Comparison of ENCODE assay signal across 13 cellular contexts in the genomic region with DNA sequence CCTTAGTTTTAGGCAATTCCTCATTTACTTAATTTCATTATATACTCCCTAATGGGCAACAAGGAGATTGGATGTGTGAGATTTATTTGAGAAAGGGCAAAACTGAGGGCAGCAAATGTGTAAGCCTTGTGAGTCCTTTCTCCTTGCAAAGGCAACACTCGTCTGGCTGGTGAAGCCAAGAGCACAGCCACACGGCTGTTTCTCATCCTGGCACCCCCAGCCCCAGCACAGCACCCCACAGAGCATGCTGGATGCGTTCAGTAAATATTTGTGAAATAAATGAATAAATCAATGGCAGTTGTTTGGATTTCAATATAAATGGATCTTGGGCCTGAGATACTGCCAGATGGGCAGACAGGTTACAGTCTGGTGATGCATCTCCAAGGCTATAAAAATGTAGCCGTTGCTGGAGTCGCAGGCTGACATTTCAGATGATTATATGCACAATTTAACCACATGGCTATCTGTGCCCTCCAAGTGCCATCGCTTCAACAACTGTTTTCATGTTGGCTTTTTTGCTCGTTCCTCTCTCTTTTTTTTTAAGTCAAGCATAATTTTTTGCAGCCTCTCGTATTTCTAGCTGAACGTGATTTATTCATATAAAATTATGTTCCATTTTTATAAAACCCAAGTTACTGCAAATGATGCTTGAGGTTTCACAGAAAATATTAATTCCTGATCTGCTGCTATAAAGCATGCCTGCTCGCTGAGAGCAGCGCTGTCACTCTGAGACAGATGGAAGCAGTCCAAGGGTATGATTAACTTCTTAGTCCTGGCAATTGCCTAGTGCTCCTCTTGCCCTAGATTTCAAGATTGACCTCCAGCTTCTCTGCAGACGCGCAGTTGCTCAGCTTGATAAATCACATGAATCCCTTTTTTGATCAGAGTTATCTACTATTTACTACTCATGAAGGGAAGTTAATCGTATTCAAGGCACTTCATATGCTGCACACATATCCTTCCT.
DNase-seq lines count a peak whose midpoint lies in the region; ATAC-seq, FAIRE-seq and TF ChIP-seq lines count a peak whose summit lies in the region.
"Had no signal": no experiment of that assay in that cellular context is flagged by ENCODE, and none has a peak within 500 bp of the region (broad histone marks: within the 10 kb centered on the region; RNA-seq: fewer than 3 reads in every experiment).

No MANE protein-coding gene starts in this region.

- no peak overlapping the region for H3K4me3 ChIP-seq in choroid plexus epithelial cell (ENCODE audit: low read depth, low read length)
- H3K4me3 ChIP-seq in osteoblast (ENCODE audit: insufficient read depth, low read length) = no peak overlapping the region
- H3K4me3 ChIP-seq in small intestine (ENCODE audit: low read depth in 1 of 2, low read length in 2 of 2) = no peak overlapping the region
- H3K4me3 ChIP-seq: body of pancreas had no signal

- H3K27me3 ChIP-seq in osteoblast (ENCODE audit: insufficient read depth, low read length) (no peaks in the 10 kb centered on the region), small intestine (ENCODE audit: control insufficient read depth in 2 of 2, insufficient read depth in 2 of 2, low read length in 2 of 2) (no peaks in the 10 kb centered on the region)
- H3K27me3 ChIP-seq: body of pancreas had no signal

- no peaks in the 10 kb centered on the region for H3K79me2 ChIP-seq in osteoblast (ENCODE audit: insufficient read depth, low read length)

- no peaks in the 10 kb centered on the region for H3K9me3 ChIP-seq in osteoblast (ENCODE audit: low read depth, low read length)
- no peaks in the 10 kb centered on the region for H3K9me3 ChIP-seq in small intestine (ENCODE audit: control insufficient read depth, low read depth)
- H3K9me3 ChIP-seq: body of pancreas had no signal

- 66 to 79% (median 70%) methylated on average over 14 of the region's 14 CpGs for WGBS in small intestine, 3 donors

- no peaks in the 10 kb centered on the region for H4K20me1 ChIP-seq in osteoblast (ENCODE audit: insufficient read depth, low read length)

- DNase-seq in EH (ENCODE audit: low read depth) = peak; percentile 74
- peak; percentile 38 for DNase-seq in NCI-H526 treated with DMSO at 0.1 percent for 48 hours (lab: John Stamatoyannopoulos, UW)
- peak; percentile 51 for DNase-seq in choroid plexus epithelial cell (ENCODE audit: low read depth)
- peak; percentile 87 for DNase-seq in osteoblast (ENCODE audit: insufficient read length, low spot score, missing footprints)
- no peak for DNase-seq in small intestine
- DNase-seq in NCI-H510A (lab: John Stamatoyannopoulos, UW) = no peak
- DNase-seq: CD4-positive, CD25-positive, alpha-beta regulatory T cell; NCI-H146; stimulated activated CD8-positive, alpha-beta memory T cell treated with anti-CD3 and anti-CD28 coated beads, Interleukin-4, amount 100 ng/mL, for 48 hours had no signal

- H3K4me1 ChIP-seq in osteoblast (ENCODE audit: insufficient read depth, low read length) (peaks cover 17% of the 10 kb centered on the region), small intestine (ENCODE audit: control insufficient read depth in 2 of 2, insufficient read depth in 1 of 2, low read depth in 1 of 2, low read length in 1 of 2) (no peaks in the 10 kb centered on the region)

- H3K27ac ChIP-seq in osteoblast (ENCODE audit: low read depth, low read length) (no peak overlapping the region), small intestine (ENCODE audit: low read depth in 1 of 2, low read length in 1 of 2) (no peak overlapping the region)
- H3K27ac ChIP-seq: body of pancreas, epithelial cell of prostate had no signal

- H3K36me3 ChIP-seq in osteoblast (ENCODE audit: insufficient read depth, low read length) = no peaks in the 10 kb centered on the region
- H3K36me3 ChIP-seq in small intestine (ENCODE audit: control insufficient read depth in 2 of 2, insufficient read depth in 2 of 2, low read length in 2 of 2) = no peaks in the 10 kb centered on the region

- no peak for FAIRE-seq in small intestine (lab: Jason Lieb, UNC)

- no peak overlapping the region for H2AFZ ChIP-seq in osteoblast (ENCODE audit: low read length)

- ATAC-seq in GM18870 (IDR thresholded peaks at IDR 0.05; ENCODE audit: unreplicated experiment) = no peak
- no peak for ATAC-seq in HG03469 (IDR thresholded peaks at IDR 0.05; ENCODE audit: unreplicated experiment)
- ATAC-seq: body of pancreas had no signal

- no peak for TF ChIP-seq CTCF in choroid plexus epithelial cell (conservative IDR thresholded peaks at IDR 0.05; ENCODE audit: low read depth, low read length)
- no peak for TF ChIP-seq CTCF in osteoblast (IDR thresholded peaks at IDR 0.05; ENCODE audit: extremely low read depth, low read depth, low read length)

- H3K4me2 ChIP-seq in osteoblast (ENCODE audit: insufficient read depth, low read length) = no peak overlapping the region

Comparison
In these comparisons a context has a peak if more than half of its experiments do, and no peak if none do; other contexts are left out.
1. DNase-seq: peak in EH (single experiment), NCI-H526 treated with DMSO at 0.1 percent for 48 hours (single experiment), choroid plexus epithelial cell (single experiment) and osteoblast (single experiment); none in small intestine (single experiment) and NCI-H510A (single experiment).